In the genomic region with DNA sequence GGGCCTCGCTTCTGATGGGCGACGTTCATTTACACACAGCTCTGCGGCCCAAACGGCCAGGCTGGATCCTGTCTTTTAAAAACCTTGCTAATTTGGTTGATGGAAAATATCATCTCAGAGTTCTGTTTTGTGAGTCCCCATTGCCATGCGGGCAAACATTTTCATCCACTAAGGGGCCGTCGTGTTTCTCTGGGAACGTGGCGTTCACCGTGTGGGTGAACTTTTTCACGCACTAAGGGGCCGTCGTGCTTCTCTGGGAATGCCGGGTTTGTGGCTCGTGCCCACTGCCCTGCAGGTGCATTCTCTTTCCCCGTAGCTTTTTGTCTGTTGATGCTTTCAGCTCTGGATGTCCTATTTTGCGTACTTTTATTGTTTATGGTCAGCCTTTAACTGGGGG, we compare ENCODE assay signal across 23 cellular contexts. TPM values are rescaled to one million over a fixed set of nuclear protein-coding genes. Genes with fewer than 3 reads are reported as not detected.
DNase-seq lines count a peak whose midpoint lies in the region; ATAC-seq and TF ChIP-seq lines count a peak whose summit lies in the region.
"Had no signal": no experiment of that assay in that cellular context is flagged by ENCODE, and none has a peak within 500 bp of the region (broad histone marks: within the 10 kb centered on the region; RNA-seq: fewer than 3 reads in every experiment).

No MANE protein-coding gene starts in this region.

- intact Hi-C loops in sigmoid colon (cut with DNase I): no loop called here

- no peak for TF ChIP-seq POLR2A in sigmoid colon (IDR thresholded peaks at IDR 0.05)

- H3K36me3 ChIP-seq in GM23338 (ENCODE audit: insufficient read depth) (no peaks in the 10 kb centered on the region; the same call in 1 of the 2 replicates), hepatocyte (replicated peaks; ENCODE audit: insufficient read depth, low read depth) (no peaks in the 10 kb centered on the region), sigmoid colon (no peaks in the 10 kb centered on the region)

- peaks cover 74% of the 10 kb centered on the region for H3K4me1 ChIP-seq in GM23338 (ENCODE audit: insufficient read depth)
- peaks cover 48% of the 10 kb centered on the region for H3K4me1 ChIP-seq in hepatocyte (ENCODE audit: insufficient read depth)
- H3K4me1 ChIP-seq in sigmoid colon: peaks cover 0 to 18% (median 13%) of the 10 kb centered on the region in 4 donors

- POLR2A ChIA-PET in WTC11 (lab: Charles Lee): interaction anchor here (0.6 kb wide), 1 partner anchor 128 kb away, joined by 3 read pairs; no protein-coding TSS in a partner anchor

- H3K4me3 ChIP-seq in GM23338 (no peak overlapping the region), hepatocyte (no peak overlapping the region), sigmoid colon (no peak overlapping the region)

- peak overlapping the region; percentile 27 for H3K27ac Mint-ChIP-seq in GM23338
- H3K27ac Mint-ChIP-seq in WTC11: peak overlapping the region; percentile 93
- H3K27ac Mint-ChIP-seq: CD14-positive monocyte had no signal

- DNase-seq in GM23338 (ENCODE audit: low spot score): no peak
- no peak for DNase-seq in WTC11 (ENCODE audit: low spot score)
- DNase-seq in hepatocyte (ENCODE audit: low spot score): no peak
- DNase-seq in sigmoid colon: peak; percentile 56
- no peak for DNase-seq in effector CD4-positive, alpha-beta T cell
- no peak for DNase-seq in stimulated activated CD4-positive, alpha-beta T cell treated with anti-CD3 and anti-CD28 coated beads, Interleukin-15, amount 100 ng/mL, for 24 hours
- DNase-seq: ACHN, AML-193, COR-L47, EL, H7, IMR-90, Kasumi-1, MM.1S, NCI-H1105 treated with DMSO at 0.1 percent for 48 hours, NCI-H1694 treated with DMSO at 0.1 percent for 48 hours, NCI-H2107, NCI-H2227 treated with DMSO at 0.1 percent for 48 hours, NCI-H524, SHP77 treated with DMSO at 0.1 percent for 48 hours had no signal

- H3K27me3 Mint-ChIP-seq in GM23338 (ENCODE audit: insufficient read depth, low read depth, poor library complexity): peaks cover 23% of the 10 kb centered on the region
- no peaks in the 10 kb centered on the region; the same call in 1 of the 2 replicates for H3K27me3 Mint-ChIP-seq in WTC11 (ENCODE audit: low read depth)

- H3K9me2 ChIP-seq in GM23338 (ENCODE audit: insufficient read depth): no peaks in the 10 kb centered on the region
- no peaks in the 10 kb centered on the region for H3K9me2 ChIP-seq in hepatocyte (replicated peaks; ENCODE audit: insufficient read depth)

- CTCF ChIA-PET in WTC11 (lab: Charles Lee): interaction anchor here (0.7 to 1.4 kb wide), 4 partner anchors 19 to 244 kb away, joined by 3 to 6 read pairs (median 4); no protein-coding TSS in a partner anchor

- H3K36me3 Mint-ChIP-seq in GM23338 (ENCODE audit: low read depth) (peaks cover 19% of the 10 kb centered on the region), WTC11 (no peaks in the 10 kb centered on the region)
- H3K36me3 Mint-ChIP-seq: CD14-positive monocyte had no signal

- H3K79me2 ChIP-seq in GM23338 (replicated peaks; ENCODE audit: insufficient read depth) (peaks cover 99% of the 10 kb centered on the region), hepatocyte (peaks cover 72% of the 10 kb centered on the region)

- H3K4me3 Mint-ChIP-seq in GM23338 (no peak overlapping the region; the same call in 2 of the 3 replicates), WTC11 (no peak overlapping the region)
- H3K4me3 Mint-ChIP-seq: CD14-positive monocyte had no signal

- WGBS in hepatocyte (ENCODE audit: low lambda C conversion rate, missing lambda C conversion rate): 64% methylated on average over 18 of the region's 18 CpGs
- WGBS in sigmoid colon, 2 donors: 79 to 85% methylated on average over 18 of the region's 18 CpGs

- H2AFZ ChIP-seq in GM23338 (no peak overlapping the region), hepatocyte (no peak overlapping the region)

- no peaks in the 10 kb centered on the region for H3K9me3 ChIP-seq in hepatocyte (ENCODE audit: low read depth)
- no peaks in the 10 kb centered on the region for H3K9me3 ChIP-seq in sigmoid colon

- TF ChIP-seq CTCF in GM23338 (conservative IDR thresholded peaks at IDR 0.05; ENCODE audit: low read depth in 2 of 2): no peak
- TF ChIP-seq CTCF in WTC11 (IDR thresholded peaks at IDR 0.05): no peak
- TF ChIP-seq CTCF in hepatocyte (IDR thresholded peaks at IDR 0.05; ENCODE audit: poor library complexity): no peak
- TF ChIP-seq CTCF in sigmoid colon (IDR thresholded peaks at IDR 0.05): no peak

- H4K20me1 ChIP-seq in GM23338 (replicated peaks; ENCODE audit: insufficient read depth): peaks cover 71% of the 10 kb centered on the region
- peaks cover 2% of the 10 kb centered on the region for H4K20me1 ChIP-seq in hepatocyte (ENCODE audit: insufficient read depth, poor library complexity, severe bottlenecking)

- no peak for TF ChIP-seq EP300 in sigmoid colon (IDR thresholded peaks at IDR 0.05)

- no peaks in the 10 kb centered on the region for H3K27me3 ChIP-seq in GM23338 (ENCODE audit: insufficient read depth)
- no peaks in the 10 kb centered on the region for H3K27me3 ChIP-seq in hepatocyte
- no peaks in the 10 kb centered on the region for H3K27me3 ChIP-seq in sigmoid colon

- H3K9me3 Mint-ChIP-seq in GM23338 (no peaks in the 10 kb centered on the region), WTC11 (no peaks in the 10 kb centered on the region)

- peaks cover 17% of the 10 kb centered on the region for H3F3A ChIP-seq in GM23338 (replicated peaks; ENCODE audit: low read depth)

- H3K4me1 Mint-ChIP-seq in GM23338: peaks cover 89% of the 10 kb centered on the region
- peaks cover 91% of the 10 kb centered on the region for H3K4me1 Mint-ChIP-seq in WTC11
- H3K4me1 Mint-ChIP-seq: CD14-positive monocyte had no signal

- ATAC-seq in GM23338: no peak
- no peak for ATAC-seq in WTC11
- ATAC-seq in HG02852 (IDR thresholded peaks at IDR 0.05; ENCODE audit: unreplicated experiment): no peak
- ATAC-seq in GM21360 (IDR thresholded peaks at IDR 0.05; ENCODE audit: unreplicated experiment): no peak

- H3K4me2 ChIP-seq in GM23338: no peak overlapping the region
- peak overlapping the region; percentile 56 for H3K4me2 ChIP-seq in hepatocyte

- H3K27ac ChIP-seq in GM23338 (ENCODE audit: low read depth): no peak overlapping the region
- peak overlapping the region; percentile 55 for H3K27ac ChIP-seq in hepatocyte
- peak overlapping the region in 2 of 4 donors; percentile 40 to 49 for H3K27ac ChIP-seq in sigmoid colon

TF ChIP-seq in GM23338, 12 proteins besides CTCF, POLR2A, EP300 and RAD21:
- TF ChIP-seq CREB1 (CRISPR knock-in tag; IDR thresholded peaks at IDR 0.05; ENCODE audit: low read depth) (no peak), POLR2AphosphoS5 (IDR thresholded peaks at IDR 0.05; ENCODE audit: low read depth) (no peak)

TF ChIP-seq in WTC11, 78 proteins besides CTCF, POLR2A, EP300 and RAD21:
- TF ChIP-seq TCF7 (CRISPR knock-in tag; IDR thresholded peaks at IDR 0.05; ENCODE audit: low read depth) (no peak), ZNF416 (CRISPR knock-in tag; IDR thresholded peaks at IDR 0.05) (no peak)

RNA-seq across cellular contexts. Expression of gene COL18A1, which starts 6.8 kb away (rescaled TPM):
- 287 and 430 TPM in 2 replicates for total RNA-seq in GM23338 (2014; rRNA removed; shearing (Covaris generic))
- polyA plus RNA-seq in GM23338 (2016; fragmentation: Nextera tagmentation; extraction: Ambion mirVana) (38.4 and 45.1 TPM in 2 replicates), hepatocyte (140 and 178 TPM in 2 replicates), sigmoid colon (10 to 100 TPM in 1 of 3 donors, 1 to 10 TPM in 2; 4.4 to 34.8 (median 5.4) TPM)
- total RNA-seq in WTC11 (2021) (231 to 241 TPM (median 231 TPM) in 3 replicates), hepatocyte (67.3 and 97.1 TPM in 2 replicates), sigmoid colon (100 to 1,000 TPM in 3 of 4 donors, 10 to 100 TPM in 1; 39.7 to 197 (median 103) TPM)
